In genomic region chr11:76175731-76176303, GRCh38 we compare ENCODE assay signal across 1 cellular context.
TF ChIP-seq lines count a peak whose summit lies in the region.

No MANE protein-coding gene starts in this region.

TF ChIP-seq in GM12878, 131 proteins besides CTCF, POLR2A, EP300 and RAD21 (continued from another document):
- TF ChIP-seq ZZZ3 (IDR thresholded peaks at IDR 0.05; ENCODE audit: control insufficient read depth, insufficient read length, low read depth) (no peak), EGR1 (IDR thresholded peaks at IDR 0.05; ENCODE audit: borderline replicate concordance in 1 of 2, low read depth in 2 of 2, low read length in 2 of 2) (no peak), PBX3 (IDR thresholded peaks at IDR 0.05; ENCODE audit: insufficient replicate concordance, low read depth, low read length) (no peak)
